In genomic region chr4:10289534-10289899, GRCh38 we compare ENCODE assay signal across 17 cellular contexts.
DNase-seq lines count a peak whose midpoint lies in the region; ATAC-seq and TF ChIP-seq lines count a peak whose summit lies in the region.
"Had no signal": no experiment of that assay in that cellular context is flagged by ENCODE, and none has a peak within 500 bp of the region (broad histone marks: within the 10 kb centered on the region; RNA-seq: fewer than 3 reads in every experiment).

No MANE protein-coding gene starts in this region.

- no peak for ATAC-seq in RWPE2 (ENCODE audit: low read depth)
- peak; percentile 11 for ATAC-seq in foreskin keratinocyte
- ATAC-seq: GM23338, HCT116 had no signal

- no peaks in the 10 kb centered on the region for H3K36me3 ChIP-seq in RWPE2 (ENCODE audit: low read depth)
- H3K36me3 ChIP-seq: BE2C had no signal

- H3K27me3 ChIP-seq in RWPE2 (ENCODE audit: insufficient read depth, poor library complexity, severe bottlenecking), result no peaks in the 10 kb centered on the region
- no peaks in the 10 kb centered on the region for H3K27me3 ChIP-seq in foreskin keratinocyte
- H3K27me3 ChIP-seq: BE2C had no signal

- TF ChIP-seq CTCF in RWPE2 (IDR thresholded peaks at IDR 0.05; ENCODE audit: poor library complexity, severe bottlenecking), result no peak
- TF ChIP-seq CTCF in foreskin keratinocyte (conservative IDR thresholded peaks at IDR 0.05), result no peak
- no peak for TF ChIP-seq CTCF in GM13977 (IDR thresholded peaks at IDR 0.05; ENCODE audit: extremely low read depth, insufficient read depth, missing control alignments)

- in situ Hi-C loops in GM13977 (cut with MboI; ENCODE audit: low pct_unique_long_range_greater_than_20kb, low sequenced_read_pairs, unreplicated experiment), result no loop called here

- no peak overlapping the region for H3K4me3 ChIP-seq in RWPE2 (ENCODE audit: severe bottlenecking)
- H3K4me3 ChIP-seq: GM23338 had no signal

- H3K27ac ChIP-seq in RWPE2 (ENCODE audit: poor library complexity, severe bottlenecking) (peak overlapping the region; percentile 59), foreskin keratinocyte (peak overlapping the region; percentile 89)
- H3K27ac ChIP-seq: HL-60 had no signal

- H3K9me3 ChIP-seq in RWPE2 (ENCODE audit: severe bottlenecking), result no peaks in the 10 kb centered on the region
- H3K9me3 ChIP-seq: BE2C had no signal

- DNase-seq in EH (ENCODE audit: low read depth) (peak; percentile 17), RWPE2 (ENCODE audit: low spot score) (no peak), foreskin keratinocyte (no peak), NAMALWA (ENCODE audit: low spot score) (no peak), GM13977 (ENCODE audit: low spot score) (no peak)
- no peak for DNase-seq in stimulated activated CD4-positive, alpha-beta T cell treated with anti-CD3 and anti-CD28 coated beads, Interleukin-4, amount 100 ng/mL, for 4 hours
- DNase-seq: ACHN; BE2C; C1 segment of cervical spinal cord; Caco-2; CD4-positive, CD25-positive, alpha-beta regulatory T cell; CD8-positive, alpha-beta memory T cell; GDM1; HFFc6 had no signal

- H3K4me1 ChIP-seq in RWPE2 (ENCODE audit: insufficient read depth, poor library complexity, severe bottlenecking) (peaks cover 22% of the 10 kb centered on the region), foreskin keratinocyte (peaks cover 36% of the 10 kb centered on the region)
- H3K4me1 ChIP-seq: BE2C had no signal
